In the genomic region with DNA sequence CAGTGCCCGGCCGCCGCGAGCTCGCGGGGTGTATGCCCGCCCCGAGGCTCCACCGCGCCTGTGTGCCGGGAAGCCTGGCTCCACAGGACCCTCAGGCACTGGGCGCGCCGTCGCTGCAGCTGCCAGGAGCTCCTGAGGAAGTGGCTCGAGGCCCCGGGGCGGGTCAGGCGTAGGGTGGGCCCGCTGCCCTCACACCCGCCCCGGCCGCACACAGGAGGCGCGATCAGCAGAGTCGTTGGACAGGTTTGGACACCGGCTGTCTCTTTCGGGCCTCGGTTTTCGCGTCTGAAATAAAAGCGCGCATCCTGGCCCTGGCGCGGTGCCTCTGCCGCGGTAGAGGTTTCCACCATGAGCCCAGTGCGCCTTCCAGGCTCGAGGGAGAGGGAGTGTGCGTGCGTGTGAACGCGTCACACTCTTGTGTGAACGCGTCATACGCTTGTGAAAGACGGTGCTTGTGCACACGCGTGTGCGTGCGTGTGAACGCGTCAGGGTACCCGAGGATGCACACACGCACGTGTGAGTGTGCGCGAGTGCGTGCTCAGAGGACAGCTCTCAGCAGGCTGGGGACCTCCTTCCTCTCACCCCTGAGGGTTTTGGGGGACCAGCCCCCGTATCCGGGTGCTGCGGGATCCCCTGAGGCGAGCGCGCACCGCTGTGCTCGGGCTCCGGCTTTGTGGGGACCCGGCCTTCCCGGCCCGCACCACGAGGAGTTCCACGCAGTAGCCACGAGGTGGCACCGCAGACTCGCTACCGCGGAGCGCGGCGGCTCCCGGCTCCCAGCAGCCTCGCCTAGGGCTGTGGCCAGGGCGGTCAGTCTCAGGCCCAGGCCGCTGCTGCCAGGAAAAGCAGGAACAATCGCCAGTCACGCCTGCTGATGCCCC, we compare ENCODE assay signal across 1 cellular context.
A peak's percentile ranks its signal among the peaks of the same experiment; 100 is the strongest.
TF ChIP-seq lines count a peak whose summit lies in the region.

No MANE protein-coding gene starts in this region.

TF ChIP-seq in K562, 482 proteins besides CTCF, POLR2A, EP300 and RAD21 (continued from another document and continues in another):
- TF ChIP-seq, protein P1, sequence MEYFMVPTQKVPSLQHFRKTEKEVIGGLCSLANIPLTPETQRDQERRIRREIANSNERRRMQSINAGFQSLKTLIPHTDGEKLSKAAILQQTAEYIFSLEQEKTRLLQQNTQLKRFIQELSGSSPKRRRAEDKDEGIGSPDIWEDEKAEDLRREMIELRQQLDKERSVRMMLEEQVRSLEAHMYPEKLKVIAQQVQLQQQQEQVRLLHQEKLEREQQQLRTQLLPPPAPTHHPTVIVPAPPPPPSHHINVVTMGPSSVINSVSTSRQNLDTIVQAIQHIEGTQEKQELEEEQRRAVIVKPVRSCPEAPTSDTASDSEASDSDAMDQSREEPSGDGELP (CRISPR knock-in tag; IDR thresholded peaks at IDR 0.05; ENCODE audit: borderline replicate concordance) = 0 out of 2 replicates have a peak, but pooled peaks have one; percentile 37
- TF ChIP-seq SFPQ (IDR thresholded peaks at IDR 0.05; ENCODE audit: low read depth, low read length) = no peak
- TF ChIP-seq, protein P2, sequence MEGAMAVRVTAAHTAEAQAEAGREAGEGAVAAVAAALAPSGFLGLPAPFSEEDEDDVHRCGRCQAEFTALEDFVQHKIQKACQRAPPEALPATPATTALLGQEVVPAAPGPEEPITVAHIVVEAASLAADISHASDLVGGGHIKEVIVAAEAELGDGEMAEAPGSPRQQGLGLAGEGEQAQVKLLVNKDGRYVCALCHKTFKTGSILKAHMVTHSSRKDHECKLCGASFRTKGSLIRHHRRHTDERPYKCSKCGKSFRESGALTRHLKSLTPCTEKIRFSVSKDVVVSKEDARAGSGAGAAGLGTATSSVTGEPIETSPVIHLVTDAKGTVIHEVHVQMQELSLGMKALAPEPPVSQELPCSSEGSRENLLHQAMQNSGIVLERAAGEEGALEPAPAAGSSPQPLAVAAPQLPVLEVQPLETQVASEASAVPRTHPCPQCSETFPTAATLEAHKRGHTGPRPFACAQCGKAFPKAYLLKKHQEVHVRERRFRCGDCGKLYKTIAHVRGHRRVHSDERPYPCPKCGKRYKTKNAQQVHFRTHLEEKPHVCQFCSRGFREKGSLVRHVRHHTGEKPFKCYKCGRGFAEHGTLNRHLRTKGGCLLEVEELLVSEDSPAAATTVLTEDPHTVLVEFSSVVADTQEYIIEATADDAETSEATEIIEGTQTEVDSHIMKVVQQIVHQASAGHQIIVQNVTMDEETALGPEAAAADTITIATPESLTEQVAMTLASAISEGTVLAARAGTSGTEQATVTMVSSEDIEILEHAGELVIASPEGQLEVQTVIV (CRISPR knock-in tag; IDR thresholded peaks at IDR 0.05; ENCODE audit: borderline replicate concordance) = no peak
- TF ChIP-seq KDM4B (IDR thresholded peaks at IDR 0.05; ENCODE audit: borderline replicate concordance in 2 of 2, low read depth in 1 of 2) = no peak
- 0 out of 2 replicates have a peak, but pooled peaks have one; percentile 27 for TF ChIP-seq RNF2 (IDR thresholded peaks at IDR 0.05)
- peak in 1 of 2 experiments; percentile 70; a peak in 1 of 4 replicates for TF ChIP-seq SRF (CRISPR knock-in tag; IDR thresholded peaks at IDR 0.05)
- TF ChIP-seq, protein P3, sequence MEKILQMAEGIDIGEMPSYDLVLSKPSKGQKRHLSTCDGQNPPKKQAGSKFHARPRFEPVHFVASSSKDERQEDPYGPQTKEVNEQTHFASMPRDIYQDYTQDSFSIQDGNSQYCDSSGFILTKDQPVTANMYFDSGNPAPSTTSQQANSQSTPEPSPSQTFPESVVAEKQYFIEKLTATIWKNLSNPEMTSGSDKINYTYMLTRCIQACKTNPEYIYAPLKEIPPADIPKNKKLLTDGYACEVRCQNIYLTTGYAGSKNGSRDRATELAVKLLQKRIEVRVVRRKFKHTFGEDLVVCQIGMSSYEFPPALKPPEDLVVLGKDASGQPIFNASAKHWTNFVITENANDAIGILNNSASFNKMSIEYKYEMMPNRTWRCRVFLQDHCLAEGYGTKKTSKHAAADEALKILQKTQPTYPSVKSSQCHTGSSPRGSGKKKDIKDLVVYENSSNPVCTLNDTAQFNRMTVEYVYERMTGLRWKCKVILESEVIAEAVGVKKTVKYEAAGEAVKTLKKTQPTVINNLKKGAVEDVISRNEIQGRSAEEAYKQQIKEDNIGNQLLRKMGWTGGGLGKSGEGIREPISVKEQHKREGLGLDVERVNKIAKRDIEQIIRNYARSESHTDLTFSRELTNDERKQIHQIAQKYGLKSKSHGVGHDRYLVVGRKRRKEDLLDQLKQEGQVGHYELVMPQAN (IDR thresholded peaks at IDR 0.05; ENCODE audit: borderline replicate concordance) = no peak
- no peak for TF ChIP-seq ZNF740 (CRISPR knock-in tag; IDR thresholded peaks at IDR 0.05)
- TF ChIP-seq ZNF740 (tag; IDR thresholded peaks at IDR 0.05) = no peak
- TF ChIP-seq, protein P4, sequence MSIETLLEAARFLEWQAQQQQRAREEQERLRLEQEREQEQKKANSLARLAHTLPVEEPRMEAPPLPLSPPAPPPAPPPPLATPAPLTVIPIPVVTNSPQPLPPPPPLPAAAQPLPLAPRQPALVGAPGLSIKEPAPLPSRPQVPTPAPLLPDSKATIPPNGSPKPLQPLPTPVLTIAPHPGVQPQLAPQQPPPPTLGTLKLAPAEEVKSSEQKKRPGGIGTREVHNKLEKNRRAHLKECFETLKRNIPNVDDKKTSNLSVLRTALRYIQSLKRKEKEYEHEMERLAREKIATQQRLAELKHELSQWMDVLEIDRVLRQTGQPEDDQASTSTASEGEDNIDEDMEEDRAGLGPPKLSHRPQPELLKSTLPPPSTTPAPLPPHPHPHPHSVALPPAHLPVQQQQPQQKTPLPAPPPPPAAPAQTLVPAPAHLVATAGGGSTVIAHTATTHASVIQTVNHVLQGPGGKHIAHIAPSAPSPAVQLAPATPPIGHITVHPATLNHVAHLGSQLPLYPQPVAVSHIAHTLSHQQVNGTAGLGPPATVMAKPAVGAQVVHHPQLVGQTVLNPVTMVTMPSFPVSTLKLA (conservative IDR thresholded peaks at IDR 0.05) = peak in 1 of 2 experiments; percentile 29; a peak in 1 of 4 replicates
- no peak for TF ChIP-seq MTA3 (IDR thresholded peaks at IDR 0.05; ENCODE audit: borderline replicate concordance)
- TF ChIP-seq, protein P5, sequence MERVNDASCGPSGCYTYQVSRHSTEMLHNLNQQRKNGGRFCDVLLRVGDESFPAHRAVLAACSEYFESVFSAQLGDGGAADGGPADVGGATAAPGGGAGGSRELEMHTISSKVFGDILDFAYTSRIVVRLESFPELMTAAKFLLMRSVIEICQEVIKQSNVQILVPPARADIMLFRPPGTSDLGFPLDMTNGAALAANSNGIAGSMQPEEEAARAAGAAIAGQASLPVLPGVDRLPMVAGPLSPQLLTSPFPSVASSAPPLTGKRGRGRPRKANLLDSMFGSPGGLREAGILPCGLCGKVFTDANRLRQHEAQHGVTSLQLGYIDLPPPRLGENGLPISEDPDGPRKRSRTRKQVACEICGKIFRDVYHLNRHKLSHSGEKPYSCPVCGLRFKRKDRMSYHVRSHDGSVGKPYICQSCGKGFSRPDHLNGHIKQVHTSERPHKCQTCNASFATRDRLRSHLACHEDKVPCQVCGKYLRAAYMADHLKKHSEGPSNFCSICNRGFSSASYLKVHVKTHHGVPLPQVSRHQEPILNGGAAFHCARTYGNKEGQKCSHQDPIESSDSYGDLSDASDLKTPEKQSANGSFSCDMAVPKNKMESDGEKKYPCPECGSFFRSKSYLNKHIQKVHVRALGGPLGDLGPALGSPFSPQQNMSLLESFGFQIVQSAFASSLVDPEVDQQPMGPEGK (CRISPR knock-in tag; IDR thresholded peaks at IDR 0.05; ENCODE audit: borderline replicate concordance) = no peak
- no peak for TF ChIP-seq TRIM28 (IDR thresholded peaks at IDR 0.05)
- no peak for TF ChIP-seq CHCHD3 (CRISPR knock-in tag; IDR thresholded peaks at IDR 0.05)
- no peak for TF ChIP-seq SAFB (IDR thresholded peaks at IDR 0.05; ENCODE audit: borderline replicate concordance, low read depth, low read length)
- TF ChIP-seq ZC3H4 (CRISPR knock-in tag; IDR thresholded peaks at IDR 0.05; ENCODE audit: borderline replicate concordance) = no peak
- no peak for TF ChIP-seq NR2F6 (CRISPR knock-in tag; IDR thresholded peaks at IDR 0.05)
- TF ChIP-seq SP2 (IDR thresholded peaks at IDR 0.05; ENCODE audit: extremely low read depth, low read depth, low read length, poor library complexity, severe bottlenecking) = no peak
- TF ChIP-seq ZBTB8A (IDR thresholded peaks at IDR 0.05; ENCODE audit: partially characterized antibody) = no peak
- no peak for TF ChIP-seq SMAD4 (CRISPR knock-in tag; conservative IDR thresholded peaks at IDR 0.05)
- TF ChIP-seq DMBX1 (CRISPR knock-in tag; IDR thresholded peaks at IDR 0.05; ENCODE audit: borderline replicate concordance) = no peak
- TF ChIP-seq TCF7L2 (IDR thresholded peaks at IDR 0.05; ENCODE audit: low read depth, low read length) = no peak
- TF ChIP-seq ZBTB1 (CRISPR knock-in tag; IDR thresholded peaks at IDR 0.05; ENCODE audit: borderline replicate concordance, low read depth) = peak; percentile 25; the same call in 1 of the 2 replicates
- no peak for TF ChIP-seq E2F5 (CRISPR knock-in tag; IDR thresholded peaks at IDR 0.05)
- no peak for TF ChIP-seq HDAC6 (IDR thresholded peaks at IDR 0.05; ENCODE audit: low read depth, low read length)
- TF ChIP-seq SNRNP70 (optimal IDR thresholded peaks at IDR 0.05; ENCODE audit: low read depth, low read length) = no peak
- TF ChIP-seq CREBBP (IDR thresholded peaks at IDR 0.05; ENCODE audit: low read depth, low read length) = no peak
- no peak for TF ChIP-seq MCM5 (IDR thresholded peaks at IDR 0.05; ENCODE audit: low read depth)
- TF ChIP-seq, protein P6, sequence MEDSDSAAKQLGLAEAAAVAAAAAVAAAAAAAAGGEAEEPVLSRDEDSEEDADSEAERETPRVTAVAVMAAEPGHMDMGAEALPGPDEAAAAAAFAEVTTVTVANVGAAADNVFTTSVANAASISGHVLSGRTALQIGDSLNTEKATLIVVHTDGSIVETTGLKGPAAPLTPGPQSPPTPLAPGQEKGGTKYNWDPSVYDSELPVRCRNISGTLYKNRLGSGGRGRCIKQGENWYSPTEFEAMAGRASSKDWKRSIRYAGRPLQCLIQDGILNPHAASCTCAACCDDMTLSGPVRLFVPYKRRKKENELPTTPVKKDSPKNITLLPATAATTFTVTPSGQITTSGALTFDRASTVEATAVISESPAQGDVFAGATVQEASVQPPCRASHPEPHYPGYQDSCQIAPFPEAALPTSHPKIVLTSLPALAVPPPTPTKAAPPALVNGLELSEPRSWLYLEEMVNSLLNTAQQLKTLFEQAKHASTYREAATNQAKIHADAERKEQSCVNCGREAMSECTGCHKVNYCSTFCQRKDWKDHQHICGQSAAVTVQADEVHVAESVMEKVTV (CRISPR knock-in tag; IDR thresholded peaks at IDR 0.05) = peak; percentile 54; the same call in 1 of the 2 replicates
- no peak for TF ChIP-seq NCOA6 (IDR thresholded peaks at IDR 0.05)
- no peak for TF ChIP-seq ELF4 (CRISPR knock-in tag; IDR thresholded peaks at IDR 0.05)
- no peak for TF ChIP-seq BCOR (IDR thresholded peaks at IDR 0.05)
- TF ChIP-seq ZNF444 (CRISPR knock-in tag; IDR thresholded peaks at IDR 0.05) = no peak
- no peak for TF ChIP-seq GTF2A2 (tag; IDR thresholded peaks at IDR 0.05)
- no peak for TF ChIP-seq KLF13 (tag; IDR thresholded peaks at IDR 0.05; ENCODE audit: borderline replicate concordance, low read depth)
- 0 out of 2 replicates have a peak, but pooled peaks have one; percentile 36 for TF ChIP-seq CXXC5 (CRISPR knock-in tag; IDR thresholded peaks at IDR 0.05)
- TF ChIP-seq ZBED1 (IDR thresholded peaks at IDR 0.05) = no peak
- TF ChIP-seq ZNF668 (CRISPR knock-in tag; IDR thresholded peaks at IDR 0.05) = no peak
- peak; percentile 93 for TF ChIP-seq ZNF12 (CRISPR knock-in tag; IDR thresholded peaks at IDR 0.05)
- TF ChIP-seq CTCFL (IDR thresholded peaks at IDR 0.05; ENCODE audit: borderline replicate concordance, insufficient read depth, low read depth, low read length, poor library complexity, severe bottlenecking) = no peak
- TF ChIP-seq SMC3 (conservative IDR thresholded peaks at IDR 0.05; ENCODE audit: insufficient read depth, low read depth, low read length) = peak; percentile 85
- TF ChIP-seq ILF3 (IDR thresholded peaks at IDR 0.05; ENCODE audit: borderline replicate concordance) = no peak
